ENCODE assay signal across 9 cellular contexts in the genomic region with DNA sequence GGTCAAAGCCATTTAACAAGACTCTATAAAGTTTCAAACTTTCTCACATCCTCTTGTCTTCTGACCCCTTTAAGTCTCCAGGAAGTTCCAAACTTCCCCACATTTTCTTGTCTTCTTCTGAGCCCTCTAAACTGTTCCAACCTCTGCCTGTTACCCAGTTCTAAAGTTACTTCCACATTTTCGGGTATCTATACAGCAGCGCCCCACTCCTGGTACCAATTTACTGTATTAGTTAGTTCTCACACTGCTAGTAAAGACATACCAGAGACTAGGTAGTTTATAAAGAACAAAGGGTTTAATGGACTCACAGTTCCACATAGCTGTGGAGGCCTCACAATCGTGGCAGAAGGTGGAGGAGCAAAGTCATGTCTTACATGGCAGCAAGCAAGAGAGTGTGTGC. TPM values are rescaled to one million over a fixed set of nuclear protein-coding genes. Genes with fewer than 3 reads are reported as not detected.
"Had no signal": no experiment of that assay in that cellular context is flagged by ENCODE, and none has a peak within 500 bp of the region (broad histone marks: within the 10 kb centered on the region; RNA-seq: fewer than 3 reads in every experiment).

No MANE protein-coding gene starts in this region.

- FAIRE-seq: G401.6, GM12878, GM12891, GM12892, GM18507, GM19239 had no signal

- ATAC-seq: GM12878 had no signal

- H3K4me3 ChIP-seq: GM12878 had no signal

- DNase-seq: GDM1, GF-D8 had no signal

RNA-seq across cellular contexts. Expression of a gene that starts 23.3 kb away (rescaled TPM):
- total RNA-seq: G401 had no signal
